ENCODE assay signal across 10 cellular contexts in genomic region chr17:81385320-81386111, GRCh38. TPM values are rescaled to one million over a fixed set of nuclear protein-coding genes. Genes with fewer than 3 reads are reported as not detected.
A peak's percentile ranks its signal among the peaks of the same experiment; 100 is the strongest.
DNase-seq lines count a peak whose midpoint lies in the region; ATAC-seq and TF ChIP-seq lines count a peak whose summit lies in the region.
"Had no signal": no experiment of that assay in that cellular context is flagged by ENCODE, and none has a peak within 500 bp of the region (broad histone marks: within the 10 kb centered on the region; RNA-seq: fewer than 3 reads in every experiment).

No MANE protein-coding gene starts in this region.

- no peaks in the 10 kb centered on the region for H3K36me3 Mint-ChIP-seq in WTC11
- H3K36me3 Mint-ChIP-seq: memory B cell had no signal

- WGBS in heart left ventricle, 4 donors, result 77 to 88% (median 81%) methylated on average over 17 to 24 of the region's 24 CpGs

- H3K36me3 ChIP-seq in BLaER1 (peaks cover 4% of the 10 kb centered on the region; the same call in 1 of the 2 replicates), heart left ventricle (no peaks in the 10 kb centered on the region)

- no peaks in the 10 kb centered on the region for H3K9me3 Mint-ChIP-seq in WTC11
- H3K9me3 Mint-ChIP-seq: memory B cell had no signal

- POLR2A ChIA-PET in WTC11 (lab: Charles Lee), result interaction anchor here (0.9 to 1.0 kb wide), 2 partner anchors 8 to 11 kb away, joined by 4 to 5 read pairs; no protein-coding TSS in a partner anchor

- TF ChIP-seq POLR2A in heart left ventricle (IDR thresholded peaks at IDR 0.05), result no peak

- H3K27ac Mint-ChIP-seq in WTC11, result no peak overlapping the region
- H3K27ac Mint-ChIP-seq: memory B cell had no signal

- H3K4me3 Mint-ChIP-seq in WTC11, result peak overlapping the region; percentile 48
- H3K4me3 Mint-ChIP-seq: memory B cell had no signal

- H3K27ac ChIP-seq in BLaER1 (no peak overlapping the region), heart left ventricle (peak overlapping the region in 10 of 12 donors; percentile 79 to 100 (median 97))

- H3K9ac ChIP-seq in BLaER1, result no peak overlapping the region

- H3K27me3 Mint-ChIP-seq in WTC11 (ENCODE audit: low read depth), result peaks cover 74% of the 10 kb centered on the region

- H4K20me1 ChIP-seq in BLaER1, result peaks cover 57% of the 10 kb centered on the region

- H3K4me1 ChIP-seq in BLaER1 (peaks cover 46% of the 10 kb centered on the region), heart left ventricle (peaks cover 5 to 47% (median 32%) of the 10 kb centered on the region in 12 donors)

- no peaks in the 10 kb centered on the region for H3K9me3 ChIP-seq in BLaER1
- no peaks in the 10 kb centered on the region for H3K9me3 ChIP-seq in heart left ventricle

- H3K4me3 ChIP-seq in BLaER1, result no peak overlapping the region
- H3K4me3 ChIP-seq in heart left ventricle, result no peak overlapping the region

- DNase-seq in WTC11 (ENCODE audit: low spot score), result no peak
- peak in 1 of 5 donors; percentile 28 for DNase-seq in heart left ventricle
- DNase-seq in occipital lobe (lab: John Stamatoyannopoulos, UW), result peak; percentile 94
- no peak for DNase-seq in stimulated activated CD4-positive, alpha-beta T cell treated with anti-CD3 and anti-CD28 coated beads, Interleukin-15, amount 100 ng/mL, for 24 hours
- DNase-seq in dedifferentiated amniotic fluid mesenchymal stem cell (ENCODE audit: extremely low spot score), result no peak
- no peak for DNase-seq in stimulated activated naive CD4-positive, alpha-beta T cell treated with Interleukin-2 at 50 U/mL for 16 hours (lab: John Stamatoyannopoulos, UW)
- DNase-seq: activated CD4-positive, alpha-beta T cell treated with anti-CD3 and anti-CD28 coated beads, Interleukin-2, amount 50 U/mL, for 4 hours had no signal

- no peak for TF ChIP-seq CTCF in WTC11 (IDR thresholded peaks at IDR 0.05)
- no peak for TF ChIP-seq CTCF in heart left ventricle (IDR thresholded peaks at IDR 0.05)

- intact Hi-C loops in heart left ventricle (cut with DNase I), result loop anchor here in 4 of 10 donors (2.0 to 10.0 kb wide), 4 partner anchors 39 to 93 kb away; no protein-coding TSS in a partner anchor

- peaks cover 76% of the 10 kb centered on the region for H3K27me3 ChIP-seq in BLaER1
- H3K27me3 ChIP-seq in heart left ventricle, result peaks cover 0 to 5% (median 0%) of the 10 kb centered on the region in 9 donors

- CTCF ChIA-PET in WTC11 (lab: Charles Lee), result interaction anchor here (0.6 to 0.7 kb wide), 2 partner anchors 55 to 1241 kb away, joined by 3 read pairs; no protein-coding TSS in a partner anchor

- peaks cover 19% of the 10 kb centered on the region for H3K4me1 Mint-ChIP-seq in WTC11
- H3K4me1 Mint-ChIP-seq: memory B cell had no signal

- ATAC-seq in WTC11 (no peak), heart left ventricle (no peak), SK-N-SH treated with all-trans-retinoic acid at 6 μM for 48 hours (no peak)

- H3K4me2 ChIP-seq in BLaER1, result peak overlapping the region; percentile 100; the same call in 1 of the 2 replicates

TF ChIP-seq in WTC11, 78 proteins besides CTCF, POLR2A, EP300 and RAD21:
- TF ChIP-seq ZNF232 (CRISPR knock-in tag; IDR thresholded peaks at IDR 0.05), result no peak

TF ChIP-seq in SK-N-SH treated with all-trans-retinoic acid at 6 μM for 48 hours, 23 proteins besides CTCF, POLR2A, EP300 and RAD21:
- TF ChIP-seq BACH2 (CRISPR knock-in tag; IDR thresholded peaks at IDR 0.05; ENCODE audit: borderline replicate concordance) (no peak), SNAI2 (CRISPR knock-in tag; IDR thresholded peaks at IDR 0.05) (no peak), ZNF70 (CRISPR knock-in tag; IDR thresholded peaks at IDR 0.05) (no peak), RARB (CRISPR knock-in tag; IDR thresholded peaks at IDR 0.05) (no peak), PATZ1 (CRISPR knock-in tag; IDR thresholded peaks at IDR 0.05; ENCODE audit: borderline replicate concordance) (no peak), CSDC2 (CRISPR knock-in tag; IDR thresholded peaks at IDR 0.05) (no peak), ZNF565 (CRISPR knock-in tag; conservative IDR thresholded peaks at IDR 0.05; ENCODE audit: low read depth) (no peak), ARNTL (CRISPR knock-in tag; IDR thresholded peaks at IDR 0.05; ENCODE audit: borderline replicate concordance, low read depth) (no peak), POU6F1 (CRISPR knock-in tag; IDR thresholded peaks at IDR 0.05; ENCODE audit: borderline replicate concordance, low read depth) (no peak), GLIS3 (CRISPR knock-in tag; IDR thresholded peaks at IDR 0.05) (no peak), ZFP30 (CRISPR knock-in tag; IDR thresholded peaks at IDR 0.05) (no peak)

RNA-seq across cellular contexts. Expression of gene BAHCC1, which starts 9.7 kb away (rescaled TPM):
- 17.1 to 29.8 TPM (median 21.5 TPM) in 3 replicates for total RNA-seq in WTC11 (2021)
- 10 to 100 TPM in 3 of 9 donors, 1 to 10 TPM in 6; 6.0 to 19.6 (median 9.3) TPM for total RNA-seq in heart left ventricle
- polyA plus RNA-seq in heart left ventricle, result 1 to 10 TPM; 7.6 to 8.5 TPM
- 7.6 TPM for total RNA-seq in occipital lobe
